16 cellular contexts compared by ENCODE assay signal in the genomic region with DNA sequence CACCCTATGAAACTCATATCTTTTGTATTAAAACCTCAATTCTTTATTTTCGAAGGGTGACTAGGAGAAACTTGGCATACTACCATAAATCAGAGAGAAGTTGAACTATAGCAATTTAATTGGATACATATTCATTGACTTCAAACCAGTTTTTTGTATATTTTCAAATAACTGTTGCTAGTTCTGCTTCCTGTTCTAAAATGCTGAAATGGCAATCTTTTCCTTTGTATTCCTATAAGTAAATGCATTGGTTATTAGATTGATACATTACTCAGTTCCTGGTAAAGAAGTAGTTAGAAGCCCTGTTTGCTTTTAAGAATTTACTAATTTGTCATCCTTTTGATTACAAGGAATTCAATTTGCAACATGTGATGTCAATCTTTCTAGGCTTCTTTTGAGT.
DNase-seq lines count a peak whose midpoint lies in the region; ATAC-seq and TF ChIP-seq lines count a peak whose summit lies in the region.
"Had no signal": no experiment of that assay in that cellular context is flagged by ENCODE, and none has a peak within 500 bp of the region (broad histone marks: within the 10 kb centered on the region; RNA-seq: fewer than 3 reads in every experiment).

No MANE protein-coding gene starts in this region.

- H3K9me3 ChIP-seq in IMR-90 (ENCODE audit: control insufficient read depth, insufficient read depth, low read length) (no peaks in the 10 kb centered on the region), RWPE2 (ENCODE audit: severe bottlenecking) (peaks cover 3% of the 10 kb centered on the region)
- H3K9me3 ChIP-seq: BLaER1, HAP-1 had no signal

- no peak overlapping the region for H2AFZ ChIP-seq in ACC112 (ENCODE audit: low read length, unreplicated experiment)
- H2AFZ ChIP-seq in IMR-90 (replicated peaks; ENCODE audit: low read length, poor library complexity) = no peak overlapping the region
- H2AFZ ChIP-seq: GM23248 had no signal

- H3K27me3 ChIP-seq in ACC112 (ENCODE audit: insufficient read depth, low read length) (no peaks in the 10 kb centered on the region), IMR-90 (ENCODE audit: control insufficient read depth, insufficient read depth, low read length) (no peaks in the 10 kb centered on the region), RWPE2 (ENCODE audit: insufficient read depth, poor library complexity, severe bottlenecking) (no peaks in the 10 kb centered on the region)
- H3K27me3 ChIP-seq: BLaER1 had no signal

- TF ChIP-seq RAD21 in IMR-90 (IDR thresholded peaks at IDR 0.05; ENCODE audit: low read length) = no peak

- no TSS peak for BruUV-seq in IMR-90 (replicated peaks; lab: Mats Ljungman, UMichigan)

- no peaks in the 10 kb centered on the region for H3K79me2 ChIP-seq in ACC112 (ENCODE audit: control insufficient read depth, insufficient read depth, low read length, unreplicated experiment)

- no peak overlapping the region for H3K14ac ChIP-seq in IMR-90 (replicated peaks; ENCODE audit: low read depth, low read length)

- H4K5ac ChIP-seq in IMR-90 (ENCODE audit: low read depth, low read length) = no peak overlapping the region

- no peaks in the 10 kb centered on the region; the same call in 1 of the 2 replicates for H3K36me3 ChIP-seq in ACC112 (ENCODE audit: insufficient read depth, low read length)
- H3K36me3 ChIP-seq in IMR-90 (ENCODE audit: control insufficient read depth, insufficient read depth, low read length) = no peaks in the 10 kb centered on the region
- H3K36me3 ChIP-seq in RWPE2 (ENCODE audit: low read depth) = no peaks in the 10 kb centered on the region
- H3K36me3 ChIP-seq: BLaER1, HAP-1 had no signal

- H3K79me1 ChIP-seq in IMR-90 (ENCODE audit: low read depth in 1 of 2, low read length in 2 of 2) = no peaks in the 10 kb centered on the region

- WGBS in IMR-90 (ENCODE audit: extremely low coverage in 2 of 2, insufficient read length in 1 of 2), 2 experiments = no CpG with 5 or more reads among the region's 1 CpG

- H2BK15ac ChIP-seq in IMR-90 (ENCODE audit: low read depth, low read length) = no peak overlapping the region

- TF ChIP-seq CTCF in IMR-90 (conservative IDR thresholded peaks at IDR 0.05; ENCODE audit: low read depth, low read length) (no peak), RWPE2 (IDR thresholded peaks at IDR 0.05; ENCODE audit: poor library complexity, severe bottlenecking) (no peak)

- no peak overlapping the region for H3K9ac ChIP-seq in IMR-90 (ENCODE audit: low read depth, low read length)
- H3K9ac ChIP-seq: BLaER1, GM23248 had no signal

- CTCF ChIA-PET in IMR-90 (lab: Yijun Ruan, JAX) = no interaction called here

- H2BK5ac ChIP-seq in IMR-90 (ENCODE audit: low read depth, low read length, poor library complexity, severe bottlenecking) = no peak overlapping the region

- H3K56ac ChIP-seq in IMR-90 (ENCODE audit: extremely low read depth, insufficient read depth, low read length) = no peak overlapping the region

- no peak overlapping the region for H2AK9ac ChIP-seq in IMR-90 (replicated peaks; ENCODE audit: low read depth, low read length, poor library complexity)

- no peak overlapping the region for H3K4me2 ChIP-seq in IMR-90 (ENCODE audit: low read depth, low read length)
- H3K4me2 ChIP-seq: BLaER1 had no signal

- H2BK20ac ChIP-seq in IMR-90 (ENCODE audit: low read depth, low read length) = no peak overlapping the region; the same call in 1 of the 2 replicates

- H3K27ac ChIP-seq in ACC112 (ENCODE audit: low read depth, low read length) = peak overlapping the region; percentile 98
- H3K27ac ChIP-seq in IMR-90 (ENCODE audit: insufficient read depth, low read length) = no peak overlapping the region
- peak overlapping the region; percentile 97 for H3K27ac ChIP-seq in RWPE2 (ENCODE audit: poor library complexity, severe bottlenecking)
- H3K27ac ChIP-seq: BLaER1 had no signal

- POLR2A ChIA-PET in IMR-90 (lab: Charles Lee; ENCODE audit: unreplicated experiment) = no interaction called here

- DNase-seq in IMR-90 = no peak
- no peak for DNase-seq in RWPE2 (ENCODE audit: low spot score)
- DNase-seq in fibroblast of peridontal ligament (ENCODE audit: extremely low read depth) = peak; percentile 8
- DNase-seq in NCI-H1048 (lab: John Stamatoyannopoulos, UW) = no peak
- no peak for DNase-seq in islet precursor cell
- DNase-seq: Calu3; CD4-positive, alpha-beta memory T cell; DMS 273 treated with DMSO at 0.1 percent for 48 hours; DMS53; DND-41 had no signal

- TF ChIP-seq POLR2A in IMR-90 (IDR thresholded peaks at IDR 0.05; ENCODE audit: low read depth, low read length) = no peak

- no peak for ATAC-seq in IMR-90 (ENCODE audit: low read depth)
- ATAC-seq in RWPE2 (ENCODE audit: low read depth) = no peak
- no peak for ATAC-seq in GM18867 (IDR thresholded peaks at IDR 0.05; ENCODE audit: unreplicated experiment)
- ATAC-seq: GM12878 had no signal

- no peaks in the 10 kb centered on the region for H4K20me1 ChIP-seq in IMR-90 (ENCODE audit: insufficient read depth, low read length)
- H4K20me1 ChIP-seq: BLaER1 had no signal

- in situ Hi-C loops in IMR-90 (cut with MboI; ENCODE audit: low sequenced_read_pairs) = no loop called here

- intact Hi-C loops in IMR-90 (cut with micrococcal nuclease) = no loop called here

- H3K23ac ChIP-seq in IMR-90 (ENCODE audit: low read depth, low read length) = no peak overlapping the region

- H3K4ac ChIP-seq in IMR-90 (ENCODE audit: low read depth, low read length) = no peak overlapping the region

- H3K4me1 ChIP-seq in ACC112 (ENCODE audit: control insufficient read depth, insufficient read depth, low read length, unreplicated experiment) (peaks cover 32% of the 10 kb centered on the region), IMR-90 (ENCODE audit: control insufficient read depth, insufficient read depth, low read length) (peaks cover 4% of the 10 kb centered on the region), RWPE2 (ENCODE audit: insufficient read depth, poor library complexity, severe bottlenecking) (peaks cover 25% of the 10 kb centered on the region)
- H3K4me1 ChIP-seq: BLaER1, HAP-1 had no signal

- H3K9me1 ChIP-seq in IMR-90 (ENCODE audit: insufficient read depth, low read length) = peaks cover 4% of the 10 kb centered on the region; the same call in 1 of the 2 replicates

- no peak overlapping the region for H2BK120ac ChIP-seq in IMR-90 (ENCODE audit: low read depth, low read length)

- H3K4me3 ChIP-seq in ACC112 (ENCODE audit: low read depth, low read length) (no peak overlapping the region), IMR-90 (ENCODE audit: insufficient read depth, low read depth, low read length) (no peak overlapping the region), RWPE2 (ENCODE audit: severe bottlenecking) (no peak overlapping the region)
- H3K4me3 ChIP-seq: BLaER1, GM12878, GM23248, HAP-1 had no signal

- H4K8ac ChIP-seq in IMR-90 (ENCODE audit: low read depth in 2 of 2, low read length in 2 of 2) = no peak overlapping the region; a peak in 1 of 4 replicates

- H2AK5ac ChIP-seq in IMR-90 (ENCODE audit: low read depth, low read length) = no peak overlapping the region

- dilution Hi-C loops in IMR-90 (cut with HindIII; ENCODE audit: low sequenced_read_pairs, unreplicated experiment) = no loop called here

- H3K18ac ChIP-seq in IMR-90 (ENCODE audit: low read depth, low read length) = no peak overlapping the region

- H4K91ac ChIP-seq in IMR-90 (ENCODE audit: insufficient read depth, low read depth, low read length) = no peak overlapping the region

TF ChIP-seq in IMR-90, 13 proteins besides CTCF, POLR2A, EP300 and RAD21:
- TF ChIP-seq NFE2L2 (IDR thresholded peaks at IDR 0.05; ENCODE audit: low read depth, low read length) = no peak
- no peak for TF ChIP-seq RFX5 (IDR thresholded peaks at IDR 0.05; ENCODE audit: low read depth, low read length)
- TF ChIP-seq, protein P1, sequence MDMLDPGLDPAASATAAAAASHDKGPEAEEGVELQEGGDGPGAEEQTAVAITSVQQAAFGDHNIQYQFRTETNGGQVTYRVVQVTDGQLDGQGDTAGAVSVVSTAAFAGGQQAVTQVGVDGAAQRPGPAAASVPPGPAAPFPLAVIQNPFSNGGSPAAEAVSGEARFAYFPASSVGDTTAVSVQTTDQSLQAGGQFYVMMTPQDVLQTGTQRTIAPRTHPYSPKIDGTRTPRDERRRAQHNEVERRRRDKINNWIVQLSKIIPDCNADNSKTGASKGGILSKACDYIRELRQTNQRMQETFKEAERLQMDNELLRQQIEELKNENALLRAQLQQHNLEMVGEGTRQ (IDR thresholded peaks at IDR 0.05; ENCODE audit: low read depth, low read length) = no peak
- no peak for TF ChIP-seq MXI1 (IDR thresholded peaks at IDR 0.05; ENCODE audit: borderline replicate concordance, low read depth, low read length)
- TF ChIP-seq MAFK (IDR thresholded peaks at IDR 0.05; ENCODE audit: low read depth, low read length) = peak; percentile 66
- TF ChIP-seq, protein P2, sequence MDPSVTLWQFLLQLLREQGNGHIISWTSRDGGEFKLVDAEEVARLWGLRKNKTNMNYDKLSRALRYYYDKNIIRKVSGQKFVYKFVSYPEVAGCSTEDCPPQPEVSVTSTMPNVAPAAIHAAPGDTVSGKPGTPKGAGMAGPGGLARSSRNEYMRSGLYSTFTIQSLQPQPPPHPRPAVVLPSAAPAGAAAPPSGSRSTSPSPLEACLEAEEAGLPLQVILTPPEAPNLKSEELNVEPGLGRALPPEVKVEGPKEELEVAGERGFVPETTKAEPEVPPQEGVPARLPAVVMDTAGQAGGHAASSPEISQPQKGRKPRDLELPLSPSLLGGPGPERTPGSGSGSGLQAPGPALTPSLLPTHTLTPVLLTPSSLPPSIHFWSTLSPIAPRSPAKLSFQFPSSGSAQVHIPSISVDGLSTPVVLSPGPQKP (IDR thresholded peaks at IDR 0.05; ENCODE audit: borderline replicate concordance, low read depth, low read length) = no peak
